Comparison of ENCODE assay signal across 11 cellular contexts in the genomic region with DNA sequence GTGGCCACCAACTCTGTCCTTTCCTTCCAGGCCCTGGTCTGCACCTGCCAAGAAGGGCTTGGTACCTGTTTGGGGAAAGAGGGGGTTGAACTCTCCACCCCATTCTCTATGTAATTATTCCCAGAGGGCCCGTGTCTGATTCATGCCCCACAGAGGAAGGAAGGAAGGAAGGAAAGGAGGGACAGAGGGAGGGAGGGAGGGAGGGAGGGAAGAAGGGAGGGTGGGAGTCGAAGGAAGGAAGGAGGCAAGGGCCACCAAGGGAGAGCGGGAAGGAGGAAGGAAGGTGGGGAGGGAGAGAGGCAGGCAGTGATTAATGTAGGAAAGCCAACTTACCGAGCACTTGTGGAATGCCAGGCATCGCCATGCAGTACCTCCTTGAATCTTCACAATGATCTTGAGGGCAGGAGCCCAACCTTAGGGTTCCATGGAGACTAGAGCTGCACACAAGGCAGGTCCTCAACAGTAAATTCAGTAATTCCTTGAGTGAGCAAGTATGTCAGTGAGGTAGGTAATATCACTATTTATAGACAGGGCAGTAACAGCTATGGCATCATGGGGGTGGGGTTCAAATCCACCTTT.
A peak's percentile ranks its signal among the peaks of the same experiment; 100 is the strongest.
DNase-seq lines count a peak whose midpoint lies in the region; TF ChIP-seq lines count a peak whose summit lies in the region.
"Had no signal": no experiment of that assay in that cellular context is flagged by ENCODE, and none has a peak within 500 bp of the region (broad histone marks: within the 10 kb centered on the region; RNA-seq: fewer than 3 reads in every experiment).

No MANE protein-coding gene starts in this region.

- H3K4me3 ChIP-seq in HEK293 (ENCODE audit: low read depth, low read length) (no peak overlapping the region), spleen (no peak overlapping the region)
- H3K4me3 ChIP-seq: HAP-1 had no signal

- H3K9me3 Mint-ChIP-seq in CD14-positive monocyte, result peaks cover 0 to 2% (median 0%) of the 10 kb centered on the region in 7 donors

- intact Hi-C loops in spleen (cut with DNase I; ENCODE audit: low total_unique reads) (no loop called here), CD14-positive monocyte (cut with micrococcal nuclease) (no loop called here)

- H3K36me3 Mint-ChIP-seq in CD14-positive monocyte, result no peaks in the 10 kb centered on the region

- CTCF ChIA-PET in HEK293 (lab: Yijun Ruan, JAX), result interaction anchor here (3.1 kb wide), 1 partner anchor 10 kb away, joined by 24 read pairs; no protein-coding TSS in a partner anchor

- peaks cover 2% of the 10 kb centered on the region for H3K4me1 Mint-ChIP-seq in CD14-positive monocyte

- DNase-seq in astrocyte of the hippocampus (ENCODE audit: low read depth, low spot score) (peak; percentile 47), kidney glomerular epithelial cell (lab: John Stamatoyannopoulos, UW) (peak; percentile 66), spleen (no peak), CD14-positive monocyte (ENCODE audit: low spot score) (no peak), DMS114 treated with DMSO at 0.1 percent for 48 hours (lab: John Stamatoyannopoulos, UW; ENCODE audit: unreplicated experiment) (no peak), nucleus accumbens (lab: John Stamatoyannopoulos, UW) (no peak)
- no peak for DNase-seq in activated CD4-positive, alpha-beta T cell treated with anti-CD3 and anti-CD28 coated beads, Interleukin-2, amount 50 U/mL, for 48 hours
- DNase-seq: activated naive CD4-positive, alpha-beta T cell treated with Interleukin-2 at 50 U/mL for 16 hours had no signal

- H3K4me1 ChIP-seq in HEK293 (ENCODE audit: control insufficient read depth, insufficient read depth, low read length), result peaks cover 13% of the 10 kb centered on the region
- H3K4me1 ChIP-seq in spleen, result peaks cover 0 to 22% (median 4%) of the 10 kb centered on the region in 6 donors

- POLR2A ChIA-PET in HEK293 (lab: Yijun Ruan, JAX), result no interaction called here

- no peak for TF ChIP-seq POLR2A in spleen (IDR thresholded peaks at IDR 0.05)

- H3K9me3 ChIP-seq in HEK293 (ENCODE audit: control insufficient read depth, insufficient read depth, low read depth, low read length) (no peaks in the 10 kb centered on the region), spleen (no peaks in the 10 kb centered on the region)
- H3K9me3 ChIP-seq: HAP-1 had no signal

- H3K4me3 Mint-ChIP-seq in CD14-positive monocyte, result no peak overlapping the region

- peaks cover 0 to 5% (median 0%) of the 10 kb centered on the region in 7 donors for H3K27me3 ChIP-seq in spleen (replicated peaks in 1 of 7)

- WGBS in spleen, 5 donors, result 38 to 55% (median 41%) methylated on average over 5 of the region's 5 CpGs

- H3K27me3 Mint-ChIP-seq in CD14-positive monocyte (ENCODE audit: low read depth in 3 of 3), result peaks cover 0 to 9% (median 4%) of the 10 kb centered on the region in 3 donors

- TF ChIP-seq CTCF in HEK293 (tag by site-specific recombination; IDR thresholded peaks at IDR 0.05) (no peak), spleen (IDR thresholded peaks at IDR 0.05 in 8 of 11, conservative IDR thresholded peaks at IDR 0.05 in 3 of 11) (no peak), CD14-positive monocyte (IDR thresholded peaks at IDR 0.05) (no peak)

- H3K27ac Mint-ChIP-seq in CD14-positive monocyte, result no peak overlapping the region

- H3K27ac ChIP-seq in HEK293 (ENCODE audit: extremely low read depth, low read depth, low read length) (peak overlapping the region; percentile 71; the same call in 1 of the 2 replicates), spleen (peak overlapping the region in 5 of 8 donors; percentile 7 to 63 (median 51))
- H3K27ac ChIP-seq: VCaP had no signal

- H3K36me3 ChIP-seq in HEK293 (ENCODE audit: control insufficient read depth in 2 of 2, insufficient read depth in 1 of 2, low read length in 2 of 2), result no peaks in the 10 kb centered on the region
- H3K36me3 ChIP-seq in spleen, result no peaks in the 10 kb centered on the region
- H3K36me3 ChIP-seq: HAP-1 had no signal

TF ChIP-seq in HEK293, 187 proteins besides CTCF, POLR2A, EP300 and RAD21:
- TF ChIP-seq WT1 (tag by site-specific recombination; IDR thresholded peaks at IDR 0.05), result peak; percentile 58; the same call in 1 of the 2 replicates
- TF ChIP-seq SP7 (tag by site-specific recombination; IDR thresholded peaks at IDR 0.05), result 0 out of 2 replicates have a peak, but pooled peaks have one; percentile 1
- TF ChIP-seq, protein P1, sequence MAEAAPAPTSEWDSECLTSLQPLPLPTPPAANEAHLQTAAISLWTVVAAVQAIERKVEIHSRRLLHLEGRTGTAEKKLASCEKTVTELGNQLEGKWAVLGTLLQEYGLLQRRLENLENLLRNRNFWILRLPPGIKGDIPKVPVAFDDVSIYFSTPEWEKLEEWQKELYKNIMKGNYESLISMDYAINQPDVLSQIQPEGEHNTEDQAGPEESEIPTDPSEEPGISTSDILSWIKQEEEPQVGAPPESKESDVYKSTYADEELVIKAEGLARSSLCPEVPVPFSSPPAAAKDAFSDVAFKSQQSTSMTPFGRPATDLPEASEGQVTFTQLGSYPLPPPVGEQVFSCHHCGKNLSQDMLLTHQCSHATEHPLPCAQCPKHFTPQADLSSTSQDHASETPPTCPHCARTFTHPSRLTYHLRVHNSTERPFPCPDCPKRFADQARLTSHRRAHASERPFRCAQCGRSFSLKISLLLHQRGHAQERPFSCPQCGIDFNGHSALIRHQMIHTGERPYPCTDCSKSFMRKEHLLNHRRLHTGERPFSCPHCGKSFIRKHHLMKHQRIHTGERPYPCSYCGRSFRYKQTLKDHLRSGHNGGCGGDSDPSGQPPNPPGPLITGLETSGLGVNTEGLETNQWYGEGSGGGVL (tag by site-specific recombination; IDR thresholded peaks at IDR 0.05), result peak; percentile 73
- TF ChIP-seq SP2 (tag by site-specific recombination; IDR thresholded peaks at IDR 0.05), result peak; percentile 53
- TF ChIP-seq SETDB1 (IDR thresholded peaks at IDR 0.05; ENCODE audit: insufficient read length, low read length), result no peak
- TF ChIP-seq ZNF426 (tag by site-specific recombination; IDR thresholded peaks at IDR 0.05), result no peak
- TF ChIP-seq, protein P2, sequence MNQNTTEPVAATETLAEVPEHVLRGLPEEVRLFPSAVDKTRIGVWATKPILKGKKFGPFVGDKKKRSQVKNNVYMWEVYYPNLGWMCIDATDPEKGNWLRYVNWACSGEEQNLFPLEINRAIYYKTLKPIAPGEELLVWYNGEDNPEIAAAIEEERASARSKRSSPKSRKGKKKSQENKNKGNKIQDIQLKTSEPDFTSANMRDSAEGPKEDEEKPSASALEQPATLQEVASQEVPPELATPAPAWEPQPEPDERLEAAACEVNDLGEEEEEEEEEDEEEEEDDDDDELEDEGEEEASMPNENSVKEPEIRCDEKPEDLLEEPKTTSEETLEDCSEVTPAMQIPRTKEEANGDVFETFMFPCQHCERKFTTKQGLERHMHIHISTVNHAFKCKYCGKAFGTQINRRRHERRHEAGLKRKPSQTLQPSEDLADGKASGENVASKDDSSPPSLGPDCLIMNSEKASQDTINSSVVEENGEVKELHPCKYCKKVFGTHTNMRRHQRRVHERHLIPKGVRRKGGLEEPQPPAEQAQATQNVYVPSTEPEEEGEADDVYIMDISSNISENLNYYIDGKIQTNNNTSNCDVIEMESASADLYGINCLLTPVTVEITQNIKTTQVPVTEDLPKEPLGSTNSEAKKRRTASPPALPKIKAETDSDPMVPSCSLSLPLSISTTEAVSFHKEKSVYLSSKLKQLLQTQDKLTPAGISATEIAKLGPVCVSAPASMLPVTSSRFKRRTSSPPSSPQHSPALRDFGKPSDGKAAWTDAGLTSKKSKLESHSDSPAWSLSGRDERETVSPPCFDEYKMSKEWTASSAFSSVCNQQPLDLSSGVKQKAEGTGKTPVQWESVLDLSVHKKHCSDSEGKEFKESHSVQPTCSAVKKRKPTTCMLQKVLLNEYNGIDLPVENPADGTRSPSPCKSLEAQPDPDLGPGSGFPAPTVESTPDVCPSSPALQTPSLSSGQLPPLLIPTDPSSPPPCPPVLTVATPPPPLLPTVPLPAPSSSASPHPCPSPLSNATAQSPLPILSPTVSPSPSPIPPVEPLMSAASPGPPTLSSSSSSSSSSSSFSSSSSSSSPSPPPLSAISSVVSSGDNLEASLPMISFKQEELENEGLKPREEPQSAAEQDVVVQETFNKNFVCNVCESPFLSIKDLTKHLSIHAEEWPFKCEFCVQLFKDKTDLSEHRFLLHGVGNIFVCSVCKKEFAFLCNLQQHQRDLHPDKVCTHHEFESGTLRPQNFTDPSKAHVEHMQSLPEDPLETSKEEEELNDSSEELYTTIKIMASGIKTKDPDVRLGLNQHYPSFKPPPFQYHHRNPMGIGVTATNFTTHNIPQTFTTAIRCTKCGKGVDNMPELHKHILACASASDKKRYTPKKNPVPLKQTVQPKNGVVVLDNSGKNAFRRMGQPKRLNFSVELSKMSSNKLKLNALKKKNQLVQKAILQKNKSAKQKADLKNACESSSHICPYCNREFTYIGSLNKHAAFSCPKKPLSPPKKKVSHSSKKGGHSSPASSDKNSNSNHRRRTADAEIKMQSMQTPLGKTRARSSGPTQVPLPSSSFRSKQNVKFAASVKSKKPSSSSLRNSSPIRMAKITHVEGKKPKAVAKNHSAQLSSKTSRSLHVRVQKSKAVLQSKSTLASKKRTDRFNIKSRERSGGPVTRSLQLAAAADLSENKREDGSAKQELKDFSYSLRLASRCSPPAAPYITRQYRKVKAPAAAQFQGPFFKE (tag by site-specific recombination; IDR thresholded peaks at IDR 0.05; ENCODE audit: borderline replicate concordance), result no peak
- no peak for TF ChIP-seq MZF1 (tag by site-specific recombination; IDR thresholded peaks at IDR 0.05; ENCODE audit: borderline replicate concordance)
- no peak for TF ChIP-seq ZNF341 (tag by site-specific recombination; IDR thresholded peaks at IDR 0.05; ENCODE audit: low read depth)
- TF ChIP-seq ZNF473 (tag by site-specific recombination; IDR thresholded peaks at IDR 0.05), result no peak
- peak; percentile 88 for TF ChIP-seq SCRT2 (tag by site-specific recombination; IDR thresholded peaks at IDR 0.05)
- TF ChIP-seq ZNF366 (tag by site-specific recombination; conservative IDR thresholded peaks at IDR 0.05), result peak; percentile 63
- no peak for TF ChIP-seq ZNF10 (tag by site-specific recombination; IDR thresholded peaks at IDR 0.05)
- TF ChIP-seq, protein P3, sequence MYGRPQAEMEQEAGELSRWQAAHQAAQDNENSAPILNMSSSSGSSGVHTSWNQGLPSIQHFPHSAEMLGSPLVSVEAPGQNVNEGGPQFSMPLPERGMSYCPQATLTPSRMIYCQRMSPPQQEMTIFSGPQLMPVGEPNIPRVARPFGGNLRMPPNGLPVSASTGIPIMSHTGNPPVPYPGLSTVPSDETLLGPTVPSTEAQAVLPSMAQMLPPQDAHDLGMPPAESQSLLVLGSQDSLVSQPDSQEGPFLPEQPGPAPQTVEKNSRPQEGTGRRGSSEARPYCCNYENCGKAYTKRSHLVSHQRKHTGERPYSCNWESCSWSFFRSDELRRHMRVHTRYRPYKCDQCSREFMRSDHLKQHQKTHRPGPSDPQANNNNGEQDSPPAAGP (tag by site-specific recombination; IDR thresholded peaks at IDR 0.05), result peak; percentile 68

Comparison
In these comparisons a context has a peak if more than half of its experiments do, and no peak if none do; other contexts are left out.
1. DNase-seq: peak in astrocyte of the hippocampus (single experiment) and kidney glomerular epithelial cell (single experiment); none in spleen (single experiment), activated CD4-positive, alpha-beta T cell treated with anti-CD3 and anti-CD28 coated beads, Interleukin-2, amount 50 U/mL, for 48 hours (0 of 2), CD14-positive monocyte (single experiment), DMS114 treated with DMSO at 0.1 percent for 48 hours (single experiment) and nucleus accumbens (0 of 56).